ENCODE assay signal across 9 cellular contexts in genomic region chr7:101647876-101648275, GRCh38. TPM values are rescaled to one million over a fixed set of nuclear protein-coding genes. Genes with fewer than 3 reads are reported as not detected.
"Had no signal": no experiment of that assay in that cellular context is flagged by ENCODE, and none has a peak within 500 bp of the region (broad histone marks: within the 10 kb centered on the region; RNA-seq: fewer than 3 reads in every experiment).

No MANE protein-coding gene starts in this region.

RNA-seq across cellular contexts. Expression of gene MYL10, which starts 18.8 kb away (rescaled TPM):
- total RNA-seq: OCI-LY7, PC-9, Peyer's patch, Right ventricle myocardium inferior, Right ventricle myocardium superior, RPMI7951, SJSA1, SK-MEL-5 had no signal
- polyA plus RNA-seq: SK-N-SH had no signal
